1 cellular context compared by ENCODE assay signal in genomic region chr20:43287637-43288036, GRCh38.
TF ChIP-seq lines count a peak whose summit lies in the region.

No MANE protein-coding gene starts in this region.

TF ChIP-seq in HepG2, 621 proteins besides CTCF, POLR2A, EP300 and RAD21 (continued from another document):
- TF ChIP-seq ZBTB4 (CRISPR knock-in tag; IDR thresholded peaks at IDR 0.05; ENCODE audit: borderline replicate concordance): no peak
